In the genomic region with DNA sequence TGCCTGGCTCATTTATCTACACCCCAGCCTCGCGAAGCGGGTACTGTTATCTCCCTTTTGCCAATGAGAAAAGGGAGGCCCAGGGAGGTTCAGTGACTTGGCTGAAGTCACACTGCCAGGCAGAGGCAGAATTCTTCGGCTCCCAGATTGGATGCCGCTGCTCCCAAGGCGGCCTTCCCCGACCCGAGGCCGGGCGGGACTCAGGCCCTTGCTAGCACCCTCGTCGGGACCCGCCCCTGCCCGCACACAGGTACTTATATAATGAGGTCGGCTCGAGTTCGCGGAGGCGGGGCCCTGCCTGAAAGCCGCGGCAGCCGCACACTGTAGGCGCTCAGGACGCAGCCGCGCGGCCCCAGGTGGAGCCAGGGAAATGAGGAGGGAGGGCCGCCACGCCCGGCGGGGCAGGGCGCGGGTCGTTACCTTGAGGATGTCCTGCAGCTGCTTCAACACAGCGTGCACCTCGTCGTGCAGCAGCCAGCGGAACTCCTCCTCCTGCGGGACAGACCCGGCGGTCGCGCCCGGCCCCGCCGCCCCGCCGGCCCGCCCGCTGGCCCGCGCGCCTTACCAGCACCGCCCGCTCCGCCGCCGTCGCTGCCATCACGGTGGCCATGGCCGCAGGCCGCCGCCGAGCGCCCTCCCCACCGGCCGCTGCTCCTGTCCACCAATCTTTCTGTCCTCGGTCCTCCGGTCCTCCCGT, we compare ENCODE assay signal across 8 cellular contexts. TPM values are rescaled to one million over a fixed set of nuclear protein-coding genes. Genes with fewer than 3 reads are reported as not detected.
DNase-seq lines count a peak whose midpoint lies in the region; ATAC-seq lines count a peak whose summit lies in the region.

ROGDI (minus strand) TSS at position 672 of the 697 bp plus-strand sequence; CDS start at position 610, 62 bp downstream.

- H3K27me3 Mint-ChIP-seq in CD4-positive, alpha-beta memory T cell: no peaks in the 10 kb centered on the region

- CTCF ChIA-PET in CD4-positive, alpha-beta memory T cell (lab: Charles Lee; ENCODE audit: partially characterized antibody): interaction anchor here (0.6 to 2.0 kb wide), 3 partner anchors 11 to 178 kb away, joined by 3 to 6 read pairs (median 3); partner anchors contain the start of genes ANKS3, DNAAF8 and MGRN1

- H3K27ac Mint-ChIP-seq in CD4-positive, alpha-beta memory T cell: peak within 1 kb of the TSS; percentile 88 to 97 (median 90)

- H3K27ac ChIP-seq in CD4-positive, alpha-beta memory T cell (ENCODE audit: low read depth, low read length): peak within 1 kb of the TSS; percentile 72

- H3K27me3 ChIP-seq in CD4-positive, alpha-beta memory T cell (ENCODE audit: insufficient read depth, low read length): no peaks in the 10 kb centered on the region

- DNase-seq in CD4-positive, alpha-beta memory T cell: peak; percentile 86 to 93 (median 90)
- DNase-seq in NCI-H82 treated with DMSO at 0.1 percent for 48 hours (lab: John Stamatoyannopoulos, UW; ENCODE audit: unreplicated experiment) (peak; percentile 51), middle frontal gyrus (ENCODE audit: extremely low spot score, low spot score) (peak; percentile 5)
- DNase-seq in activated CD8-positive, alpha-beta memory T cell treated with anti-CD3 and anti-CD28 coated beads, Interleukin-2, amount 50 U/mL, for 24 hours (ENCODE audit: extremely low read depth): peak; percentile 47
- DNase-seq in stimulated activated CD8-positive, alpha-beta memory T cell treated with anti-CD3 and anti-CD28 coated beads, Interleukin-2, amount 100 ng/mL, for 1 hour (ENCODE audit: low read depth in 2 of 2): peak; percentile 45 to 56

- no peaks in the 10 kb centered on the region for H3K9me3 ChIP-seq in CD4-positive, alpha-beta memory T cell (ENCODE audit: control insufficient read depth in 1 of 2, low read length in 2 of 2)

- peaks cover 1 to 25% (median 11%) of the 10 kb centered on the region in 4 donors for H3K4me1 Mint-ChIP-seq in CD4-positive, alpha-beta memory T cell

- peak within 1 kb of the TSS; percentile 84 to 95 (median 88) for H3K4me3 Mint-ChIP-seq in CD4-positive, alpha-beta memory T cell

- H3K4me1 ChIP-seq in CD4-positive, alpha-beta memory T cell (ENCODE audit: insufficient read depth, low read length): peaks cover 18% of the 10 kb centered on the region

- intact Hi-C loops in CD4-positive, alpha-beta memory T cell (cut with micrococcal nuclease): loop anchor here (2.0 to 10.0 kb wide), 3 partner anchors 45 to 187 kb away; partner anchors contain the start of genes ANKS3, DNAAF8, GLYR1 and UBALD1

- peak; percentile 63 for ATAC-seq in GM19455 (IDR thresholded peaks at IDR 0.05; ENCODE audit: unreplicated experiment)
- peak; percentile 27 for ATAC-seq in HG03575 (IDR thresholded peaks at IDR 0.05; ENCODE audit: extremely low read depth, insufficient number of reproducible peaks, low FRiP score, unreplicated experiment)

- POLR2A ChIA-PET in CD4-positive, alpha-beta memory T cell (lab: Charles Lee; ENCODE audit: partially characterized antibody): interaction anchor here (0.8 to 5.1 kb wide), 15 partner anchors 14 to 287 kb away, joined by 3 to 58 read pairs (median 4); partner anchors contain the start of genes ANKS3, DNAAF8, GLYR1 and MGRN1

- in situ Hi-C loops in endometrial microvascular endothelial cells (cut with HindIII; ENCODE audit: inconsistent ontology term, low pct_unique_long_range_greater_than_20kb, low sequenced_read_pairs): no loop called here

- H3K36me3 Mint-ChIP-seq in CD4-positive, alpha-beta memory T cell: peaks cover 4 to 25% of the 10 kb centered on the region in 2 donors

- no peaks in the 10 kb centered on the region for H3K9me3 Mint-ChIP-seq in CD4-positive, alpha-beta memory T cell

- H3K4me3 ChIP-seq in CD4-positive, alpha-beta memory T cell (ENCODE audit: low read length in 2 of 2): peak within 1 kb of the TSS; percentile 52 to 58

- H3K36me3 ChIP-seq in CD4-positive, alpha-beta memory T cell (ENCODE audit: insufficient read depth, low read length): no peaks in the 10 kb centered on the region

RNA-seq across cellular contexts. Expression of gene ROGDI, which starts in this region (rescaled TPM):
- total RNA-seq in CD4-positive, alpha-beta memory T cell: 1 to 10 TPM; 9.7 to 9.9 TPM
- polyA plus RNA-seq in CD4-positive, alpha-beta memory T cell: 10 to 100 TPM in 1 of 2 donors, 1 to 10 TPM in 1; 8.6 to 19.1 TPM
- 15.6 TPM for total RNA-seq in endometrial microvascular endothelial cells (ENCODE audit: inconsistent ontology term)

Comparison
In these comparisons a context has a peak if more than half of its experiments do, and no peak if none do; other contexts are left out.
1. Peak in every context shown above with its lines: DNase-seq, ATAC-seq, H3K4me3 ChIP-seq and H3K27ac ChIP-seq.
2. DNase-seq: peak in every context shown above with its lines; median percentile 90 in CD4-positive, alpha-beta memory T cell; 51 in NCI-H82 treated with DMSO at 0.1 percent for 48 hours; 50 in stimulated activated CD8-positive, alpha-beta memory T cell treated with anti-CD3 and anti-CD28 coated beads, Interleukin-2, amount 100 ng/mL, for 1 hour; 47 in activated CD8-positive, alpha-beta memory T cell treated with anti-CD3 and anti-CD28 coated beads, Interleukin-2, amount 50 U/mL, for 24 hours; 5 in middle frontal gyrus.